In genomic region chr9:5425006-5425628, GRCh38 we compare ENCODE assay signal across 8 cellular contexts. TPM values are rescaled to one million over a fixed set of nuclear protein-coding genes. Genes with fewer than 3 reads are reported as not detected.
DNase-seq lines count a peak whose midpoint lies in the region; ATAC-seq and TF ChIP-seq lines count a peak whose summit lies in the region.

No MANE protein-coding gene starts in this region.

- no peak overlapping the region for H3K18ac ChIP-seq in H9 (ENCODE audit: insufficient read length, low read depth, low read length)

- POLR2A ChIA-PET in CD8-positive, alpha-beta T cell (lab: Charles Lee), result interaction anchor here (0.7 to 0.9 kb wide), 2 partner anchors 12 to 238 kb away, joined by 3 read pairs; no protein-coding TSS in a partner anchor
- POLR2A ChIA-PET in Panc1 (lab: Charles Lee), result no interaction called here

- peak; percentile 59 for ATAC-seq in CD8-positive, alpha-beta T cell
- ATAC-seq in Panc1 (no peak), GM21737 (IDR thresholded peaks at IDR 0.05; ENCODE audit: unreplicated experiment) (no peak)

- TF ChIP-seq CTCF in CD8-positive, alpha-beta T cell (IDR thresholded peaks at IDR 0.05), result peak; percentile 88
- peak; percentile 75 for TF ChIP-seq CTCF in H9 (conservative IDR thresholded peaks at IDR 0.05)
- TF ChIP-seq CTCF in Panc1 (IDR thresholded peaks at IDR 0.05), result peak; percentile 31; the same call in 1 of the 2 replicates
- TF ChIP-seq CTCF in fibroblast of pulmonary artery (IDR thresholded peaks at IDR 0.05; ENCODE audit: low read length, missing control alignments), result peak; percentile 44

- H2BK5ac ChIP-seq in H9 (ENCODE audit: insufficient read length, low read length), result no peak overlapping the region

- no peak overlapping the region for H2BK15ac ChIP-seq in H9 (ENCODE audit: low read depth, low read length)

- no peak overlapping the region for H2BK120ac ChIP-seq in H9 (ENCODE audit: low read depth, low read length, poor library complexity, severe bottlenecking)

- H4K5ac ChIP-seq in H9 (ENCODE audit: insufficient read length, low read depth, low read length), result no peak overlapping the region

- H3K4me3 ChIP-seq in CD8-positive, alpha-beta T cell (ENCODE audit: low read depth, low read length), result no peak overlapping the region
- H3K4me3 ChIP-seq in Panc1 (ENCODE audit: low read depth in 2 of 2, low read length in 2 of 2), result no peak overlapping the region
- no peak overlapping the region for H3K4me3 ChIP-seq in fibroblast of pulmonary artery (replicated peaks; ENCODE audit: low read depth, low read length)

- no peaks in the 10 kb centered on the region for H3K27me3 Mint-ChIP-seq in CD8-positive, alpha-beta T cell (ENCODE audit: low read depth)
- H3K27me3 Mint-ChIP-seq in H9 (ENCODE audit: low read depth), result no peaks in the 10 kb centered on the region

- intact Hi-C loops in CD8-positive, alpha-beta T cell (cut with DNase I, micrococcal nuclease), result loop anchor here (1.0 to 10.0 kb wide), 6 partner anchors 120 to 663 kb away; partner anchors contain the start of gene RLN2 (in 1 of the 2)
- intact Hi-C loops in Panc1 (cut with micrococcal nuclease; ENCODE audit: unreplicated experiment), result loop anchor here (5.0 kb wide), 1 partner anchor 238 kb away; the partner anchor contains the start of gene INSL6

- CTCF ChIA-PET in CD8-positive, alpha-beta T cell (lab: Charles Lee), result interaction anchor here (0.6 to 2.9 kb wide), 21 partner anchors 11 to 665 kb away, joined by 3 to 87 read pairs (median 3); partner anchors contain the start of genes INSL6, PDCD1LG2 and PLGRKT
- CTCF ChIA-PET in Panc1 (lab: Charles Lee), result interaction anchor here (0.6 to 0.9 kb wide), 2 partner anchors 239 to 731 kb away, joined by 3 read pairs; no protein-coding TSS in a partner anchor

- no peak overlapping the region for H4K8ac ChIP-seq in H9 (replicated peaks; ENCODE audit: insufficient read length, low read depth, low read length)

- H3K4ac ChIP-seq in H9 (ENCODE audit: low read depth, low read length), result no peak overlapping the region

- H4K91ac ChIP-seq in H9 (ENCODE audit: insufficient read length, low read depth, low read length), result no peak overlapping the region

- H3K4me1 Mint-ChIP-seq in CD8-positive, alpha-beta T cell (ENCODE audit: low read depth), result peaks cover 9% of the 10 kb centered on the region
- peaks cover 7 to 11% of the 10 kb centered on the region in 2 experiments for H3K4me1 Mint-ChIP-seq in H9

- no peaks in the 10 kb centered on the region for H3K23me2 ChIP-seq in H9 (ENCODE audit: insufficient read length, low read depth, low read length, poor library complexity, severe bottlenecking)

- in situ Hi-C loops in Panc1 (cut with HindIII; ENCODE audit: low pct_unique_long_range_greater_than_20kb, low sequenced_read_pairs), result no loop called here

- H3K9me3 Mint-ChIP-seq in CD8-positive, alpha-beta T cell, result no peaks in the 10 kb centered on the region
- H3K9me3 Mint-ChIP-seq in H9, result no peaks in the 10 kb centered on the region

- H2AFZ ChIP-seq in H9 (ENCODE audit: low read length), result no peak overlapping the region

- H3K56ac ChIP-seq in H9 (ENCODE audit: insufficient read length, low read depth, low read length), result no peak overlapping the region

- H3K9me3 ChIP-seq in CD8-positive, alpha-beta T cell (ENCODE audit: low read length), result no peaks in the 10 kb centered on the region
- H3K9me3 ChIP-seq in H9 (ENCODE audit: control insufficient read depth, low read depth, low read length) (no peaks in the 10 kb centered on the region), Panc1 (ENCODE audit: control insufficient read depth, insufficient read depth, low read depth, low read length) (no peaks in the 10 kb centered on the region)

- peaks cover 3% of the 10 kb centered on the region for H3K36me3 ChIP-seq in CD8-positive, alpha-beta T cell (ENCODE audit: insufficient read depth, low read length)
- H3K36me3 ChIP-seq in Panc1 (ENCODE audit: control insufficient read depth, insufficient read depth, low read length), result no peaks in the 10 kb centered on the region

- H3K79me1 ChIP-seq in H9 (ENCODE audit: insufficient read depth, low read depth, low read length, poor library complexity, severe bottlenecking), result no peaks in the 10 kb centered on the region

- no peaks in the 10 kb centered on the region for H3K4me1 ChIP-seq in CD8-positive, alpha-beta T cell (ENCODE audit: insufficient read depth, low read length)
- H3K4me1 ChIP-seq in H9 (ENCODE audit: insufficient read depth, low read length) (no peaks in the 10 kb centered on the region), Panc1 (ENCODE audit: control insufficient read depth, insufficient read depth, low read length) (no peaks in the 10 kb centered on the region)

- no peak overlapping the region for H3K14ac ChIP-seq in H9 (ENCODE audit: insufficient read depth, low read length)

- H3K23ac ChIP-seq in H9 (ENCODE audit: insufficient read length, low read depth, low read length), result no peak overlapping the region

- no peak overlapping the region for H3K4me2 ChIP-seq in H9 (ENCODE audit: insufficient read depth, insufficient read length, low read length)

- no peak overlapping the region for H3K4me3 Mint-ChIP-seq in CD8-positive, alpha-beta T cell
- no peak overlapping the region for H3K4me3 Mint-ChIP-seq in H9

- no peak overlapping the region for H3K27ac Mint-ChIP-seq in CD8-positive, alpha-beta T cell
- no peak overlapping the region for H3K27ac Mint-ChIP-seq in H9

- H4K20me1 ChIP-seq in H9 (ENCODE audit: control insufficient read depth, insufficient read depth, insufficient read length), result no peaks in the 10 kb centered on the region

- H3K79me2 ChIP-seq in H9 (ENCODE audit: insufficient read depth, low read length), result no peaks in the 10 kb centered on the region

- peaks cover 31% of the 10 kb centered on the region for H3K36me3 Mint-ChIP-seq in CD8-positive, alpha-beta T cell
- H3K36me3 Mint-ChIP-seq in H9 (ENCODE audit: insufficient read depth in 1 of 3, low read depth in 3 of 3), result no peaks in the 10 kb centered on the region

- H2BK20ac ChIP-seq in H9 (ENCODE audit: low read depth, low read length, poor library complexity, severe bottlenecking), result no peak overlapping the region

- H2BK12ac ChIP-seq in H9 (ENCODE audit: insufficient read length, low read depth, low read length), result no peak overlapping the region

- no peak for DNase-seq in CD8-positive, alpha-beta T cell
- DNase-seq in H9 (no peak), Panc1 (ENCODE audit: low read depth, low spot score) (no peak), fibroblast of pulmonary artery (ENCODE audit: low read depth) (peak; percentile 42), amygdala (lab: John Stamatoyannopoulos, UW) (no peak), amniotic stem cell (lab: John Stamatoyannopoulos, UW) (no peak), superior temporal gyrus (ENCODE audit: extremely low spot score) (no peak)

- H3K27ac ChIP-seq in CD8-positive, alpha-beta T cell (ENCODE audit: low read depth, low read length), result no peak overlapping the region
- H3K27ac ChIP-seq in H9 (ENCODE audit: insufficient read length, low read depth, low read length), result no peak overlapping the region
- no peak overlapping the region for H3K27ac ChIP-seq in Panc1 (ENCODE audit: low read length)

- no CpG with 5 or more reads among the region's 2 CpGs for WGBS in H9 (ENCODE audit: extremely low coverage, insufficient read length, low lambda C conversion rate)

- H3K27me3 ChIP-seq in CD8-positive, alpha-beta T cell (ENCODE audit: insufficient read depth, low read length), result no peaks in the 10 kb centered on the region
- no peaks in the 10 kb centered on the region for H3K27me3 ChIP-seq in H9 (ENCODE audit: insufficient read depth, low read length)
- no peaks in the 10 kb centered on the region for H3K27me3 ChIP-seq in Panc1 (ENCODE audit: control insufficient read depth, insufficient read depth, low read length)

- no peak overlapping the region for H3T11ph ChIP-seq in H9 (ENCODE audit: low read length)

- H2AK5ac ChIP-seq in H9 (ENCODE audit: insufficient read length, low read length), result no peak overlapping the region

- BruUV-seq in Panc1 (replicated peaks; lab: Mats Ljungman, UMichigan), result no TSS peak

- no peak overlapping the region for H3K9ac ChIP-seq in H9 (ENCODE audit: extremely low read depth, insufficient read length, low read length)

RNA-seq across cellular contexts. Expression of gene PLGRKT, which starts 12.6 kb away (rescaled TPM):
- total RNA-seq in CD8-positive, alpha-beta T cell, result 10 to 100 TPM; 10.1 to 12.8 TPM
- total RNA-seq in H9 (2021), result 19.6 and 22.6 TPM in 2 replicates
- 9.3 TPM for total RNA-seq in Panc1 (2021; ENCODE audit: unreplicated experiment)
- polyA plus RNA-seq in Panc1 (2012; ENCODE audit: insufficient read length), result 6.2 TPM

RNA-seq across cellular contexts. Expression of gene CD274, which starts 25.2 kb away (rescaled TPM):
- 1 to 10 TPM; 3.4 to 3.7 TPM for total RNA-seq in CD8-positive, alpha-beta T cell
- total RNA-seq in H9 (2021) (0.13 TPM in 1 of 2 replicates, not detected in the other), Panc1 (2021; ENCODE audit: unreplicated experiment) (0.21 TPM)
- polyA plus RNA-seq in Panc1 (2012; ENCODE audit: insufficient read length), result not detected

Comparison
In these comparisons a context has a peak if more than half of its experiments do, and no peak if none do; other contexts are left out.
1. CTCF ChIP-seq: peak in every context shown above with its lines; median percentile 88 in CD8-positive, alpha-beta T cell; 75 in H9; 44 in fibroblast of pulmonary artery; 31 in Panc1.